ENCODE assay signal across 21 cellular contexts in the genomic region with DNA sequence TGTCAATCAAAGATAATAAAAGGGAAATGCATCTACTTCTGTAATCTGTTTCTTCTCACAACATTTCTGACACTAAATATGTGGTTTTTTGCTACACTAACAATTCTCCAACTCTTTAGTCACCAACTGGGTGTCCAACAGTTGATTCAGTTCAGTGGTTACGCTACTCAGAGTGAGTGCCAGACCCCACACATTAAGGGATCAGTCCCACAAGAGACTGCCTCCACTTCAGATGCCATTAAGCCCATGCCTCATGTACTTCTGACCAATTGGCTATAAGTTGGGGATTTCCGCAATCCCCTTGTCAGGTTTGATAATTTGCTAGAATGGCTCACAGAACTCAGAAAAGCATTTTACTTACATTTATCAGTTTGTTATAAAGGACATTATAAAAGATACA. TPM values are rescaled to one million over a fixed set of nuclear protein-coding genes. Genes with fewer than 3 reads are reported as not detected.
A peak's percentile ranks its signal among the peaks of the same experiment; 100 is the strongest.
DNase-seq lines count a peak whose midpoint lies in the region; ATAC-seq, FAIRE-seq and TF ChIP-seq lines count a peak whose summit lies in the region.
"Had no signal": no experiment of that assay in that cellular context is flagged by ENCODE, and none has a peak within 500 bp of the region (broad histone marks: within the 10 kb centered on the region; RNA-seq: fewer than 3 reads in every experiment).

No MANE protein-coding gene starts in this region.

- no peaks in the 10 kb centered on the region for H3F3A ChIP-seq in GM23338 (replicated peaks; ENCODE audit: low read depth)
- no peaks in the 10 kb centered on the region for H3F3A ChIP-seq in smooth muscle cell (ENCODE audit: low read depth)

- H3K27me3 ChIP-seq in GM23338 (ENCODE audit: insufficient read depth) (no peaks in the 10 kb centered on the region), smooth muscle cell (ENCODE audit: low read depth) (no peaks in the 10 kb centered on the region)
- H3K27me3 ChIP-seq: adrenal gland had no signal

- H3K9me3 Mint-ChIP-seq in GM23338, result no peaks in the 10 kb centered on the region
- H3K9me3 Mint-ChIP-seq: activated T-helper 2 cell treated with anti-CD3 and anti-CD28 coated beads, Interferon-gamma antibody, Interleukin-2, Interleukin-4, amounts not matched to agents 10 μg/mL and 5 μg/mL and 100 μg/mL, durations not matched to agents 14 hours and 24 hours and 36 hours; effector memory CD8-positive, alpha-beta T cell had no signal

- H3K9ac ChIP-seq in smooth muscle cell (ENCODE audit: low read depth), result no peak overlapping the region

- H3K36me3 ChIP-seq in GM23338 (ENCODE audit: insufficient read depth) (no peaks in the 10 kb centered on the region), smooth muscle cell (ENCODE audit: low read depth) (no peaks in the 10 kb centered on the region)
- H3K36me3 ChIP-seq: adrenal gland, left ventricle myocardium inferior, thoracic aorta had no signal

- 73% methylated on average over 2 of the region's 2 CpGs for WGBS in smooth muscle cell (ENCODE audit: low lambda C conversion rate)

- H2AFZ ChIP-seq in GM23338 (no peak overlapping the region), smooth muscle cell (ENCODE audit: low read depth) (no peak overlapping the region)

- H3K4me3 ChIP-seq in GM23338 (no peak overlapping the region; the same call in 1 of the 2 replicates), fibroblast of the aortic adventitia (ENCODE audit: low read depth, low read length) (no peak overlapping the region), smooth muscle cell (no peak overlapping the region)
- H3K4me3 ChIP-seq: adrenal gland, left ventricle myocardium inferior, thoracic aorta had no signal

- H4K20me1 ChIP-seq in GM23338 (replicated peaks; ENCODE audit: insufficient read depth) (no peaks in the 10 kb centered on the region), smooth muscle cell (ENCODE audit: low read depth) (peaks cover 98% of the 10 kb centered on the region)

- no peak for TF ChIP-seq CTCF in GM23338 (conservative IDR thresholded peaks at IDR 0.05; ENCODE audit: low read depth in 2 of 2)
- TF ChIP-seq CTCF in fibroblast of the aortic adventitia (IDR thresholded peaks at IDR 0.05; ENCODE audit: insufficient read depth, low read length), result no peak
- TF ChIP-seq CTCF in smooth muscle cell (IDR thresholded peaks at IDR 0.05; ENCODE audit: borderline replicate concordance, insufficient read depth, poor library complexity, severe bottlenecking), result no peak

- H3K27ac Mint-ChIP-seq in GM23338, result peak overlapping the region; percentile 53
- H3K27ac Mint-ChIP-seq: activated CD4-positive, alpha-beta memory T cell treated with anti-CD3 and anti-CD28 coated beads, Interleukin-2, amount 10 ng/mL, durations not matched to agents 7 days and 5 days; activated T-helper 2 cell treated with anti-CD3 and anti-CD28 coated beads, Interferon-gamma antibody, Interleukin-2, Interleukin-4, amounts not matched to agents 10 μg/mL and 5 μg/mL and 100 μg/mL, durations not matched to agents 14 hours and 24 hours and 36 hours had no signal

- FAIRE-seq in RCC 7860 (lab: Jason Lieb, UNC), result peak; percentile 97

- no peak for DNase-seq in GM23338 (ENCODE audit: low spot score)
- peak; percentile 86 for DNase-seq in RCC 7860 (ENCODE audit: low spot score)
- DNase-seq in fibroblast of the aortic adventitia (ENCODE audit: low read depth), result peak; percentile 27
- no peak for DNase-seq in smooth muscle cell (lab: John Stamatoyannopoulos, UW; ENCODE audit: unreplicated experiment)
- no peak for DNase-seq in ureter (ENCODE audit: low spot score)
- DNase-seq in NCI-H1105 treated with DMSO at 0.1 percent for 48 hours (lab: John Stamatoyannopoulos, UW), result no peak
- DNase-seq: activated CD4-positive, alpha-beta memory T cell treated with anti-CD3 and anti-CD28 coated beads, Interleukin-2, amount 10 ng/mL, durations not matched to agents 7 days and 5 days; adrenal gland; cerebellar nuclear complex; DND-41; effector memory CD8-positive, alpha-beta T cell; left ventricle myocardium inferior; NCI-H187 treated with DMSO at 0.1 percent for 48 hours; NCI-H510A; occipital lobe; stimulated activated CD4-positive, alpha-beta T cell treated with anti-CD3 and anti-CD28 coated beads, Interleukin-2, amount 100 ng/mL, for 48 hours had no signal

- H3K27me3 Mint-ChIP-seq in GM23338 (ENCODE audit: insufficient read depth, low read depth, poor library complexity), result peaks cover 9% of the 10 kb centered on the region
- H3K27me3 Mint-ChIP-seq: activated CD4-positive, alpha-beta memory T cell treated with anti-CD3 and anti-CD28 coated beads, Interleukin-2, amount 10 ng/mL, durations not matched to agents 7 days and 5 days; effector memory CD8-positive, alpha-beta T cell had no signal

- no peaks in the 10 kb centered on the region for H3K9me2 ChIP-seq in GM23338 (ENCODE audit: insufficient read depth)

- peaks cover 70% of the 10 kb centered on the region for H3K4me1 Mint-ChIP-seq in GM23338
- H3K4me1 Mint-ChIP-seq: activated CD4-positive, alpha-beta memory T cell treated with anti-CD3 and anti-CD28 coated beads, Interleukin-2, amount 10 ng/mL, durations not matched to agents 7 days and 5 days had no signal

- H3K27ac ChIP-seq in GM23338 (ENCODE audit: low read depth) (peak overlapping the region; percentile 64), smooth muscle cell (ENCODE audit: low read depth) (peak overlapping the region; percentile 67)
- H3K27ac ChIP-seq: adrenal gland, left ventricle myocardium inferior, thoracic aorta had no signal

- no peaks in the 10 kb centered on the region for H3K9me3 ChIP-seq in smooth muscle cell (replicated peaks; ENCODE audit: low read depth)
- H3K9me3 ChIP-seq: adrenal gland, left ventricle myocardium inferior, thoracic aorta had no signal

- ATAC-seq in GM23338, result no peak
- no peak for ATAC-seq in HG02623 (IDR thresholded peaks at IDR 0.05; ENCODE audit: unreplicated experiment)
- ATAC-seq: effector memory CD8-positive, alpha-beta T cell; HCT116; Right ventricle myocardium inferior had no signal

- peaks cover 61% of the 10 kb centered on the region for H3K4me1 ChIP-seq in GM23338 (ENCODE audit: insufficient read depth)
- no peaks in the 10 kb centered on the region for H3K4me1 ChIP-seq in smooth muscle cell (ENCODE audit: low read depth)
- H3K4me1 ChIP-seq: adrenal gland had no signal

- peak overlapping the region; percentile 56 for H3K4me2 ChIP-seq in GM23338
- H3K4me2 ChIP-seq in smooth muscle cell, result peak overlapping the region; percentile 19

- H3K79me2 ChIP-seq in GM23338 (replicated peaks; ENCODE audit: insufficient read depth), result peaks cover 100% of the 10 kb centered on the region
- H3K79me2 ChIP-seq in smooth muscle cell (ENCODE audit: low read depth), result peaks cover 97% of the 10 kb centered on the region

- H3K4me3 Mint-ChIP-seq in GM23338, result no peak overlapping the region
- H3K4me3 Mint-ChIP-seq: activated CD4-positive, alpha-beta memory T cell treated with anti-CD3 and anti-CD28 coated beads, Interleukin-2, amount 10 ng/mL, durations not matched to agents 7 days and 5 days; effector memory CD8-positive, alpha-beta T cell had no signal

- H3K36me3 Mint-ChIP-seq in GM23338 (ENCODE audit: low read depth), result peaks cover 4% of the 10 kb centered on the region; the same call in 2 of the 3 replicates

TF ChIP-seq in GM23338, 12 proteins besides CTCF, POLR2A, EP300 and RAD21 (continues in another document):
- TF ChIP-seq ZNF331 (CRISPR knock-in tag; IDR thresholded peaks at IDR 0.05; ENCODE audit: low read depth), result no peak
- TF ChIP-seq CREB1 (CRISPR knock-in tag; IDR thresholded peaks at IDR 0.05; ENCODE audit: low read depth), result no peak
- no peak for TF ChIP-seq ZNF114 (CRISPR knock-in tag; IDR thresholded peaks at IDR 0.05)
- TF ChIP-seq NANOG (IDR thresholded peaks at IDR 0.05; ENCODE audit: borderline replicate concordance), result no peak

RNA-seq across cellular contexts. Expression of a gene that starts 28.4 kb away (rescaled TPM):
- 51.4 and 59.6 TPM in 2 replicates for total RNA-seq in GM23338 (2014; rRNA removed; shearing (Covaris generic))
- polyA plus RNA-seq in GM23338 (2016; fragmentation: Nextera tagmentation; extraction: Ambion mirVana), result 27.9 and 33.3 TPM in 2 replicates
- 17.7 and 27.0 TPM in 2 replicates for total RNA-seq in fibroblast of the aortic adventitia (ENCODE audit: low replicate concordance)
- total RNA-seq in smooth muscle cell, result 40.8 and 41.2 TPM in 2 replicates
- 18.7 and 34.6 TPM in 2 replicates for polyA plus RNA-seq in smooth muscle cell
- 34.6 TPM for total RNA-seq in ureter

Comparison
In these comparisons a context has a peak if more than half of its experiments do, and no peak if none do; other contexts are left out.
1. DNase-seq: peak in RCC 7860 (single experiment) and fibroblast of the aortic adventitia (single experiment); none in GM23338 (single experiment), smooth muscle cell (single experiment), ureter (single experiment) and NCI-H1105 treated with DMSO at 0.1 percent for 48 hours (single experiment).